In genomic region chr18:681985-682384, GRCh38 we compare ENCODE assay signal across 1 cellular context.
A peak's percentile ranks its signal among the peaks of the same experiment; 100 is the strongest.
TF ChIP-seq lines count a peak whose summit lies in the region.

No MANE protein-coding gene starts in this region.

TF ChIP-seq in K562, 482 proteins besides CTCF, POLR2A, EP300 and RAD21:
- TF ChIP-seq TEAD4 (IDR thresholded peaks at IDR 0.05; ENCODE audit: low read length) (no peak), TEAD4 (CRISPR knock-in tag; IDR thresholded peaks at IDR 0.05; ENCODE audit: borderline replicate concordance) (peak; percentile 5; the same call in 1 of the 2 replicates), SREBF2 (CRISPR knock-in tag; IDR thresholded peaks at IDR 0.05) (no peak)
TF ChIP-seq in K562: peak in this region for 1.
